ENCODE assay signal across 1 cellular context in the genomic region with DNA sequence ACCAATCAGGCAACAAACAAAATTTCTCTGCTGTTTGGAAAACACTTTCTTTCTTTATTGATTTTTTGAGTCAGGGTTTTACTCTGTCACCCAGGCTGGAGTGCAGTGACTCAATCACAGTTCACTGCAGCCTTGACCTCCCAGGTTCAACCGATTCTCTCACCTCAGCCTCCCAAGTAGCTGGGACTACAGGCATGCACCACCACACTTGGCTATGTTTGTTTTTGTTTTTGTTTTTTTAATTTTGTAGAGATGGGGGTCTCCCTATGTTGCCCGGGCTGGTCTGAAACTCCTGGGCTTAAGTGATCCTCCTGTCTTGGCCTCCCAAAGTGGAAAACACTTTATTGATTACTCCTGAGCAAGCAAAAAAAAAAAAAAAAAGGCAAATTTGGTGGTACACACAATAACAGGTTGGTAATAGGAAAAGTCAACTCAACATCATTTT.
TF ChIP-seq lines count a peak whose summit lies in the region.

No MANE protein-coding gene starts in this region.

TF ChIP-seq in HepG2, 621 proteins besides CTCF, POLR2A, EP300 and RAD21 (continued from another document):
- TF ChIP-seq, protein P1, sequence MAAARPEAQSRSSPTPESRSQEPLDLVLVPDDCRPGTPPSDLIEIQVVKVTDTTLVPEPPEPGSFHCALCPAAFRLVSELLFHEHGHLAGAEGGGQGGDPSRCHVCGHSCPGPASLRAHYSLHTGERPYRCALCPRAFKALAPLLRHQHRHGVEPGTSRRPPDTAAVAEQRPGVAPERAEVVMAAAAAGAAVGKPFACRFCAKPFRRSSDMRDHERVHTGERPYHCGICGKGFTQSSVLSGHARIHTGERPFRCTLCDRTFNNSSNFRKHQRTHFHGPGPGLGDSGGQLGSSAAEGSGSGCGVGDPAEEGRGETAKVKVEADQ (CRISPR knock-in tag; IDR thresholded peaks at IDR 0.05; ENCODE audit: borderline replicate concordance): no peak
- TF ChIP-seq SNRNP70 (IDR thresholded peaks at IDR 0.05; ENCODE audit: low read depth, low read length) (no peak), ZNF101 (CRISPR knock-in tag; IDR thresholded peaks at IDR 0.05; ENCODE audit: borderline replicate concordance, low read depth) (no peak), NFYB (CRISPR knock-in tag; IDR thresholded peaks at IDR 0.05) (no peak), ZNF180 (CRISPR knock-in tag; IDR thresholded peaks at IDR 0.05; ENCODE audit: borderline replicate concordance, low read depth) (no peak), KDM5B (CRISPR knock-in tag; IDR thresholded peaks at IDR 0.05; ENCODE audit: borderline replicate concordance) (no peak), ZNF17 (CRISPR knock-in tag; IDR thresholded peaks at IDR 0.05) (no peak), JUND (CRISPR knock-in tag; IDR thresholded peaks at IDR 0.05) (no peak), SMAD9 (CRISPR knock-in tag; IDR thresholded peaks at IDR 0.05) (no peak), ZFP62 (CRISPR knock-in tag; IDR thresholded peaks at IDR 0.05) (no peak), SRSF4 (IDR thresholded peaks at IDR 0.05; ENCODE audit: low read depth, low read length, poor library complexity, severe bottlenecking) (no peak), NAIF1 (CRISPR knock-in tag; IDR thresholded peaks at IDR 0.05; ENCODE audit: borderline replicate concordance) (no peak), PAWR (CRISPR knock-in tag; IDR thresholded peaks at IDR 0.05; ENCODE audit: borderline replicate concordance) (no peak), MAZ (IDR thresholded peaks at IDR 0.05; ENCODE audit: borderline replicate concordance, low read depth, low read length) (no peak), MAZ (CRISPR knock-in tag; IDR thresholded peaks at IDR 0.05; ENCODE audit: low read depth) (no peak), MAF1 (CRISPR knock-in tag; IDR thresholded peaks at IDR 0.05; ENCODE audit: borderline replicate concordance) (no peak), MIER2 (CRISPR knock-in tag; IDR thresholded peaks at IDR 0.05) (no peak), RELA (CRISPR knock-in tag; IDR thresholded peaks at IDR 0.05) (no peak), HOXA3 (CRISPR knock-in tag; IDR thresholded peaks at IDR 0.05) (peak; percentile 73; the same call in 1 of the 2 replicates), PHF20 (CRISPR knock-in tag; IDR thresholded peaks at IDR 0.05) (no peak), ZNF329 (CRISPR knock-in tag; IDR thresholded peaks at IDR 0.05; ENCODE audit: low read depth) (no peak), ZMYM2 (CRISPR knock-in tag; IDR thresholded peaks at IDR 0.05) (peak; percentile 97), HDAC6 (IDR thresholded peaks at IDR 0.05; ENCODE audit: low read depth, low read length) (no peak), ZNF746 (CRISPR knock-in tag; IDR thresholded peaks at IDR 0.05) (no peak), ZNF775 (CRISPR knock-in tag; IDR thresholded peaks at IDR 0.05; ENCODE audit: borderline replicate concordance) (no peak), ZSCAN29 (CRISPR knock-in tag; conservative IDR thresholded peaks at IDR 0.05) (no peak), ARNT2 (CRISPR knock-in tag; IDR thresholded peaks at IDR 0.05; ENCODE audit: low read depth) (0 out of 2 replicates have a peak, but pooled peaks have one; percentile 18), HNRNPLL (IDR thresholded peaks at IDR 0.05; ENCODE audit: low read depth, low read length, poor library complexity, severe bottlenecking) (no peak)
- TF ChIP-seq, protein P2, sequence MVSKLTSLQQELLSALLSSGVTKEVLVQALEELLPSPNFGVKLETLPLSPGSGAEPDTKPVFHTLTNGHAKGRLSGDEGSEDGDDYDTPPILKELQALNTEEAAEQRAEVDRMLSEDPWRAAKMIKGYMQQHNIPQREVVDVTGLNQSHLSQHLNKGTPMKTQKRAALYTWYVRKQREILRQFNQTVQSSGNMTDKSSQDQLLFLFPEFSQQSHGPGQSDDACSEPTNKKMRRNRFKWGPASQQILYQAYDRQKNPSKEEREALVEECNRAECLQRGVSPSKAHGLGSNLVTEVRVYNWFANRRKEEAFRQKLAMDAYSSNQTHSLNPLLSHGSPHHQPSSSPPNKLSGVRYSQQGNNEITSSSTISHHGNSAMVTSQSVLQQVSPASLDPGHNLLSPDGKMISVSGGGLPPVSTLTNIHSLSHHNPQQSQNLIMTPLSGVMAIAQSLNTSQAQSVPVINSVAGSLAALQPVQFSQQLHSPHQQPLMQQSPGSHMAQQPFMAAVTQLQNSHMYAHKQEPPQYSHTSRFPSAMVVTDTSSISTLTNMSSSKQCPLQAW (CRISPR knock-in tag; IDR thresholded peaks at IDR 0.05): no peak
- TF ChIP-seq, protein P3, sequence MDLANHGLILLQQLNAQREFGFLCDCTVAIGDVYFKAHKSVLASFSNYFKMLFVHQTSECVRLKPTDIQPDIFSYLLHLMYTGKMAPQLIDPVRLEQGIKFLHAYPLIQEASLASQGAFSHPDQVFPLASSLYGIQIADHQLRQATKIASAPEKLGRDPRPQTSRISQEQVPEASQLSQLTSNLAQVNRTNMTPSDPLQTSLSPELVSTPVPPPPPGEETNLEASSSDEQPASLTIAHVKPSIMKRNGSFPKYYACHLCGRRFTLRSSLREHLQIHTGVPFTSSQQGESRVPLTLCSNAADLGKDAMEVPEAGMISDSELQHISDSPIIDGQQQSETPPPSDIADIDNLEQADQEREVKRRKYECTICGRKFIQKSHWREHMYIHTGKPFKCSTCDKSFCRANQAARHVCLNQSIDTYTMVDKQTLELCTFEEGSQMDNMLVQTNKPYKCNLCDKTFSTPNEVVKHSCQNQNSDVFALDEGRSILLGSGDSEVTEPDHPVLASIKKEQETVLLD (CRISPR knock-in tag; IDR thresholded peaks at IDR 0.05; ENCODE audit: low read depth): no peak
- TF ChIP-seq, protein P4, sequence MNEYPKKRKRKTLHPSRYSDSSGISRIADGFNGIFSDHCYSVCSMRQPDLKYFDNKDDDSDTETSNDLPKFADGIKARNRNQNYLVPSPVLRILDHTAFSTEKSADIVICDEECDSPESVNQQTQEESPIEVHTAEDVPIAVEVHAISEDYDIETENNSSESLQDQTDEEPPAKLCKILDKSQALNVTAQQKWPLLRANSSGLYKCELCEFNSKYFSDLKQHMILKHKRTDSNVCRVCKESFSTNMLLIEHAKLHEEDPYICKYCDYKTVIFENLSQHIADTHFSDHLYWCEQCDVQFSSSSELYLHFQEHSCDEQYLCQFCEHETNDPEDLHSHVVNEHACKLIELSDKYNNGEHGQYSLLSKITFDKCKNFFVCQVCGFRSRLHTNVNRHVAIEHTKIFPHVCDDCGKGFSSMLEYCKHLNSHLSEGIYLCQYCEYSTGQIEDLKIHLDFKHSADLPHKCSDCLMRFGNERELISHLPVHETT (CRISPR knock-in tag; conservative IDR thresholded peaks at IDR 0.05): 0 out of 2 replicates have a peak, but pooled peaks have one; percentile 34
- TF ChIP-seq, protein P5, sequence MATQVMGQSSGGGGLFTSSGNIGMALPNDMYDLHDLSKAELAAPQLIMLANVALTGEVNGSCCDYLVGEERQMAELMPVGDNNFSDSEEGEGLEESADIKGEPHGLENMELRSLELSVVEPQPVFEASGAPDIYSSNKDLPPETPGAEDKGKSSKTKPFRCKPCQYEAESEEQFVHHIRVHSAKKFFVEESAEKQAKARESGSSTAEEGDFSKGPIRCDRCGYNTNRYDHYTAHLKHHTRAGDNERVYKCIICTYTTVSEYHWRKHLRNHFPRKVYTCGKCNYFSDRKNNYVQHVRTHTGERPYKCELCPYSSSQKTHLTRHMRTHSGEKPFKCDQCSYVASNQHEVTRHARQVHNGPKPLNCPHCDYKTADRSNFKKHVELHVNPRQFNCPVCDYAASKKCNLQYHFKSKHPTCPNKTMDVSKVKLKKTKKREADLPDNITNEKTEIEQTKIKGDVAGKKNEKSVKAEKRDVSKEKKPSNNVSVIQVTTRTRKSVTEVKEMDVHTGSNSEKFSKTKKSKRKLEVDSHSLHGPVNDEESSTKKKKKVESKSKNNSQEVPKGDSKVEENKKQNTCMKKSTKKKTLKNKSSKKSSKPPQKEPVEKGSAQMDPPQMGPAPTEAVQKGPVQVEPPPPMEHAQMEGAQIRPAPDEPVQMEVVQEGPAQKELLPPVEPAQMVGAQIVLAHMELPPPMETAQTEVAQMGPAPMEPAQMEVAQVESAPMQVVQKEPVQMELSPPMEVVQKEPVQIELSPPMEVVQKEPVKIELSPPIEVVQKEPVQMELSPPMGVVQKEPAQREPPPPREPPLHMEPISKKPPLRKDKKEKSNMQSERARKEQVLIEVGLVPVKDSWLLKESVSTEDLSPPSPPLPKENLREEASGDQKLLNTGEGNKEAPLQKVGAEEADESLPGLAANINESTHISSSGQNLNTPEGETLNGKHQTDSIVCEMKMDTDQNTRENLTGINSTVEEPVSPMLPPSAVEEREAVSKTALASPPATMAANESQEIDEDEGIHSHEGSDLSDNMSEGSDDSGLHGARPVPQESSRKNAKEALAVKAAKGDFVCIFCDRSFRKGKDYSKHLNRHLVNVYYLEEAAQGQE (IDR thresholded peaks at IDR 0.05; ENCODE audit: borderline replicate concordance in 1 of 2, low read depth in 1 of 2, low read length in 2 of 2): no peak
- TF ChIP-seq, protein P6, sequence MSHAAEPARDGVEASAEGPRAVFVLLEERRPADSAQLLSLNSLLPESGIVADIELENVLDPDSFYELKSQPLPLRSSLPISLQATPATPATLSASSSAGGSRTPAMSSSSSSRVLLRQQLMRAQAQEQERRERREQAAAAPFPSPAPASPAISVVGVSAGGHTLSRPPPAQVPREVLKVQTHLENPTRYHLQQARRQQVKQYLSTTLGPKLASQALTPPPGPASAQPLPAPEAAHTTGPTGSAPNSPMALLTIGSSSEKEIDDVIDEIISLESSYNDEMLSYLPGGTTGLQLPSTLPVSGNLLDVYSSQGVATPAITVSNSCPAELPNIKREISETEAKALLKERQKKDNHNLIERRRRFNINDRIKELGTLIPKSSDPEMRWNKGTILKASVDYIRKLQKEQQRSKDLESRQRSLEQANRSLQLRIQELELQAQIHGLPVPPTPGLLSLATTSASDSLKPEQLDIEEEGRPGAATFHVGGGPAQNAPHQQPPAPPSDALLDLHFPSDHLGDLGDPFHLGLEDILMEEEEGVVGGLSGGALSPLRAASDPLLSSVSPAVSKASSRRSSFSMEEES (CRISPR knock-in tag; IDR thresholded peaks at IDR 0.05): no peak
- TF ChIP-seq, protein P7, sequence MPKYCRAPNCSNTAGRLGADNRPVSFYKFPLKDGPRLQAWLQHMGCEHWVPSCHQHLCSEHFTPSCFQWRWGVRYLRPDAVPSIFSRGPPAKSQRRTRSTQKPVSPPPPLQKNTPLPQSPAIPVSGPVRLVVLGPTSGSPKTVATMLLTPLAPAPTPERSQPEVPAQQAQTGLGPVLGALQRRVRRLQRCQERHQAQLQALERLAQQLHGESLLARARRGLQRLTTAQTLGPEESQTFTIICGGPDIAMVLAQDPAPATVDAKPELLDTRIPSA (CRISPR knock-in tag; IDR thresholded peaks at IDR 0.05; ENCODE audit: borderline replicate concordance): no peak
